8 cellular contexts compared by ENCODE assay signal in the genomic region with DNA sequence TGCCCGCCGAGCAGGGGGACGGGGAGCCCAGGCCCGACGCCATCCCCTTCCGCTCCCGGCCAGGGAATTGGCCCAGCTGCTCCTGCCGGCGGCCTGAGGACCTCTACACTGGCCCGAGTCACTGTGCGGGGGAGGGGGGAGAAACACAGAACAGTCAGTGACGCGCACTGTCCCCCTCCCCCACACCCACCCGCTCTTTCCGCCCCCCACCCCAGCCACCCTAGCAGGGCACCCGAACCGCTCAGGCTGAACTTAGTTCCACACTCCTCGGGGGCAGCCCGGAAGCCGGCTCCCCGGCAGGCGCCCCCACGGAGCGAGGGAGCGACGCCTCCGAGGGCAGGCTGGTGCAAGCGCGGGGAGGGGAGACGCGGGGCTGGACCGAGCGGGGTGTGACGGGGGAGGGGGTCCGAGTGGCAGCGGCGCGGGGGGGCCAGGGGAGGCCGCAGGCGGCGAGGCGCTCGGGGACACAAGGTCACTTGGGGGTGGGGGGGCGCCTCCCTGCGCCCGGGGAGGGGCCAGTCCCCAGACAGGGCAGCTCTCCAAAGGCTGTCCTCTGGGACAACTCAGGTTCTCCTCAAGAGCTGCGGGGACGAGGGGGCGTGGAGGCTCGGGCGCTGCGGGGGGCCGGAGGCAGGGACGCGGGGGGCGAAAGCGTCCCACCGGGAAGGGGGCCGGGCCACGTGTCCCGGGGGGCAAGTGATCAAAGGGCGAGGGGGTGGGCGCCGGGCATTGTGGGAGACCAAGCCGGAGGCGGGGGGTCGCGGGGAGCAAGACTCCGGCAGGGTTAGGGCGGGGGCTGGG. TPM values are rescaled to one million over a fixed set of nuclear protein-coding genes. Genes with fewer than 3 reads are reported as not detected.
A peak's percentile ranks its signal among the peaks of the same experiment; 100 is the strongest.
DNase-seq lines count a peak whose midpoint lies in the region; ATAC-seq and TF ChIP-seq lines count a peak whose summit lies in the region.

No MANE protein-coding gene starts in this region.

- H3K4me1 ChIP-seq in HUES48 (ENCODE audit: control insufficient read depth, insufficient read depth, low read length) = peaks cover 27% of the 10 kb centered on the region

- H3K27me3 ChIP-seq in HUES48 (ENCODE audit: control insufficient read depth, insufficient read depth, low read length) = no peaks in the 10 kb centered on the region

- H3K36me3 ChIP-seq in HUES48 (ENCODE audit: control insufficient read depth, insufficient read depth, low read length) = peaks cover 39% of the 10 kb centered on the region

- DNase-seq in CD14-positive monocyte (ENCODE audit: low spot score) (peak; percentile 71), cerebellum (ENCODE audit: low spot score) (peak; percentile 52), left lobe of liver (ENCODE audit: low spot score) (peak; percentile 73), cortex of kidney (lab: John Stamatoyannopoulos, UW) (no peak)
- peak; percentile 62 for DNase-seq in activated CD4-positive, CD25-positive, alpha-beta regulatory T cell treated with anti-CD3 and anti-CD28 coated beads, Interleukin-2, amount 50 U/mL, for 72 hours
- peak; percentile 75 for DNase-seq in stimulated activated CD4-positive, alpha-beta T cell treated with anti-CD3 and anti-CD28 coated beads, Interleukin-4, amount 100 ng/mL, for 1 hour

- H3K4me3 Mint-ChIP-seq in CD14-positive monocyte = no peak overlapping the region

- peak overlapping the region; percentile 78 for H3K9ac ChIP-seq in HUES48 (ENCODE audit: low read depth, low read length)

- peaks cover 0 to 3% (median 0%) of the 10 kb centered on the region in 7 donors for H3K9me3 Mint-ChIP-seq in CD14-positive monocyte

- intact Hi-C loops in CD14-positive monocyte (cut with micrococcal nuclease) = loop anchor here in 1 of 2 donors (5.0 kb wide), 1 partner anchor 34 kb away; no protein-coding TSS in a partner anchor

- peaks cover 0 to 2% (median 0%) of the 10 kb centered on the region in 3 donors for H3K27me3 Mint-ChIP-seq in CD14-positive monocyte (ENCODE audit: low read depth in 3 of 3)

- no peak for TF ChIP-seq CTCF in CD14-positive monocyte (IDR thresholded peaks at IDR 0.05)

- ATAC-seq in left lobe of liver (peak; percentile 55), GM21390 (IDR thresholded peaks at IDR 0.05; ENCODE audit: unreplicated experiment) (no peak)

- peaks cover 36% of the 10 kb centered on the region for H3K4me1 Mint-ChIP-seq in CD14-positive monocyte

- H3K27ac Mint-ChIP-seq in CD14-positive monocyte = peak overlapping the region in 4 of 7 donors; percentile 58 to 79 (median 68)

- H3K4me3 ChIP-seq in HUES48 (ENCODE audit: low read depth, low read length) = peak overlapping the region; percentile 84

- H3K27ac ChIP-seq in HUES48 (ENCODE audit: low read depth, low read length) = peak overlapping the region; percentile 93

- no peaks in the 10 kb centered on the region for H3K9me3 ChIP-seq in HUES48 (ENCODE audit: control insufficient read depth, insufficient read depth, low read length)

- peaks cover 32 to 37% of the 10 kb centered on the region in 2 donors for H3K36me3 Mint-ChIP-seq in CD14-positive monocyte

RNA-seq across cellular contexts. Expression of a gene that starts 0.6 kb away (rescaled TPM):
- 10 to 100 TPM in 1 of 2 donors, 1 to 10 TPM in 1; 9.9 to 16.2 TPM for polyA plus RNA-seq in CD14-positive monocyte
- 176 TPM for total RNA-seq in cerebellum
- 87.3 TPM for total RNA-seq in left lobe of liver

RNA-seq across cellular contexts. Expression of a gene that starts 29.2 kb away (rescaled TPM):
- under 1 TPM; 0.14 to 0.18 TPM for polyA plus RNA-seq in CD14-positive monocyte
- total RNA-seq in cerebellum = 0.82 TPM
- total RNA-seq in left lobe of liver = 0.88 TPM

RNA-seq across cellular contexts. Expression of a gene that starts 38.4 kb away (rescaled TPM):
- 1 to 10 TPM; 3.9 to 5.7 TPM for polyA plus RNA-seq in CD14-positive monocyte
- total RNA-seq in cerebellum (10.3 TPM), left lobe of liver (14.9 TPM)

RNA-seq across cellular contexts. Expression of a gene that starts 40.7 kb away (rescaled TPM):
- 10 to 100 TPM; 10.2 to 10.3 TPM for polyA plus RNA-seq in CD14-positive monocyte
- 1.7 TPM for total RNA-seq in cerebellum
- total RNA-seq in left lobe of liver = 3.2 TPM

RNA-seq across cellular contexts. Expression of a gene that starts 50.7 kb away (rescaled TPM):
- 10 to 100 TPM; 10.7 to 11.1 TPM for polyA plus RNA-seq in CD14-positive monocyte
- total RNA-seq in cerebellum (6.5 TPM), left lobe of liver (8.8 TPM)
